8 cellular contexts compared by ENCODE assay signal in genomic region chr18:54444309-54444914, GRCh38.
DNase-seq lines count a peak whose midpoint lies in the region; ATAC-seq and FAIRE-seq lines count a peak whose summit lies in the region.

No MANE protein-coding gene starts in this region.

- WGBS in ectodermal cell, 2 experiments = 15 to 17% methylated on average over 7 of the region's 7 CpGs

- no peaks in the 10 kb centered on the region for H3K36me3 ChIP-seq in ectodermal cell (ENCODE audit: control insufficient read depth, insufficient read depth, low read length)

- no peak overlapping the region for H3K4me3 ChIP-seq in ectodermal cell (ENCODE audit: insufficient read depth, low read depth, low read length)

- no peaks in the 10 kb centered on the region for H3K9me3 ChIP-seq in ectodermal cell (ENCODE audit: control insufficient read depth, low read length)

- FAIRE-seq in HTR-8/SVneo (lab: Jason Lieb, UNC) = no peak

- H3K4me1 ChIP-seq in ectodermal cell (ENCODE audit: control insufficient read depth, insufficient read depth, low read length) = no peaks in the 10 kb centered on the region

- H3K27me3 ChIP-seq in ectodermal cell (ENCODE audit: control insufficient read depth, insufficient read depth, low read length, poor library complexity, severe bottlenecking) = no peaks in the 10 kb centered on the region

- peak overlapping the region; percentile 3 for H3K27ac ChIP-seq in ectodermal cell (ENCODE audit: insufficient read depth, low read depth, low read length, poor library complexity, severe bottlenecking)

- peak; percentile 86 for ATAC-seq in GM21360 (IDR thresholded peaks at IDR 0.05; ENCODE audit: unreplicated experiment)

- DNase-seq in GM03348 (ENCODE audit: low spot score) = peak; percentile 51
- DNase-seq in HTR-8/SVneo (ENCODE audit: insufficient read length, low spot score) = peak; percentile 4
- DNase-seq in SKM-1 treated with dmso at 0.1 percent for 144 hours (lab: John Stamatoyannopoulos, UW; ENCODE audit: unreplicated experiment) = peak; percentile 5
- DNase-seq in middle frontal gyrus (ENCODE audit: extremely low spot score, low spot score) = peak; percentile 6
- DNase-seq in activated gamma-delta T cell (lab: John Stamatoyannopoulos, UW) = no peak
- no peak for DNase-seq in stimulated activated naive CD4-positive, alpha-beta T cell (lab: John Stamatoyannopoulos, UW)

Comparison
In these comparisons a context has a peak if more than half of its experiments do, and no peak if none do; other contexts are left out.
1. DNase-seq: peak in GM03348 (single experiment), HTR-8/SVneo (single experiment), SKM-1 treated with dmso at 0.1 percent for 144 hours (single experiment) and middle frontal gyrus (single experiment); none in activated gamma-delta T cell (single experiment) and stimulated activated naive CD4-positive, alpha-beta T cell (0 of 6).